In genomic region chr16:81889896-81890634, GRCh38 we compare ENCODE assay signal across 9 cellular contexts.
DNase-seq lines count a peak whose midpoint lies in the region; ATAC-seq and TF ChIP-seq lines count a peak whose summit lies in the region.
"Had no signal": no experiment of that assay in that cellular context is flagged by ENCODE, and none has a peak within 500 bp of the region (broad histone marks: within the 10 kb centered on the region; RNA-seq: fewer than 3 reads in every experiment).

No MANE protein-coding gene starts in this region.

- peak; percentile 51 to 64 (median 56) for ATAC-seq in psoas muscle
- no peak for ATAC-seq in GM19452 (IDR thresholded peaks at IDR 0.05; ENCODE audit: unreplicated experiment)

- H3K4me1 Mint-ChIP-seq in activated naive CD4-positive, alpha-beta T cell treated with anti-CD3 and anti-CD28 coated beads, Interleukin-2, amount 10 ng/mL, durations not matched to agents 7 days and 5 days: no peaks in the 10 kb centered on the region

- H3K27ac Mint-ChIP-seq in activated naive CD4-positive, alpha-beta T cell treated with anti-CD3 and anti-CD28 coated beads, Interleukin-2, amount 10 ng/mL, durations not matched to agents 7 days and 5 days: no peak overlapping the region

- H3K4me3 Mint-ChIP-seq in activated naive CD4-positive, alpha-beta T cell treated with anti-CD3 and anti-CD28 coated beads, Interleukin-2, amount 10 ng/mL, durations not matched to agents 7 days and 5 days: no peak overlapping the region

- H3K27ac ChIP-seq in SJSA1 (no peak overlapping the region), cardiac muscle cell (no peak overlapping the region), psoas muscle (no peak overlapping the region)
- H3K27ac ChIP-seq: BLaER1 had no signal

- H3K36me3 ChIP-seq in SJSA1: no peaks in the 10 kb centered on the region
- H3K36me3 ChIP-seq in cardiac muscle cell: no peaks in the 10 kb centered on the region
- no peaks in the 10 kb centered on the region for H3K36me3 ChIP-seq in psoas muscle (ENCODE audit: insufficient read depth in 1 of 2, low read depth in 1 of 2)

- H3K27me3 Mint-ChIP-seq in activated naive CD4-positive, alpha-beta T cell treated with anti-CD3 and anti-CD28 coated beads, Interleukin-2, amount 10 ng/mL, durations not matched to agents 7 days and 5 days: no peaks in the 10 kb centered on the region

- peak; percentile 95 for TF ChIP-seq CTCF in cardiac muscle cell (IDR thresholded peaks at IDR 0.05; ENCODE audit: low read depth, low read length)
- TF ChIP-seq CTCF in psoas muscle (IDR thresholded peaks at IDR 0.05): peak; percentile 64

- H3K27me3 ChIP-seq in SJSA1 (replicated peaks) (no peaks in the 10 kb centered on the region), cardiac muscle cell (no peaks in the 10 kb centered on the region), psoas muscle (ENCODE audit: insufficient read depth in 3 of 3, low read length in 2 of 3) (no peaks in the 10 kb centered on the region)
- H3K27me3 ChIP-seq: BLaER1 had no signal

- H3K4me3 ChIP-seq in SJSA1 (no peak overlapping the region), cardiac muscle cell (no peak overlapping the region), psoas muscle (no peak overlapping the region)
- H3K4me3 ChIP-seq: BLaER1 had no signal

- no peaks in the 10 kb centered on the region for H3K9me3 Mint-ChIP-seq in activated naive CD4-positive, alpha-beta T cell treated with anti-CD3 and anti-CD28 coated beads, Interleukin-2, amount 10 ng/mL, durations not matched to agents 7 days and 5 days

- H3K9me3 ChIP-seq in SJSA1 (replicated peaks): no peaks in the 10 kb centered on the region
- H3K9me3 ChIP-seq in cardiac muscle cell (ENCODE audit: low read depth): no peaks in the 10 kb centered on the region
- no peaks in the 10 kb centered on the region for H3K9me3 ChIP-seq in psoas muscle
- H3K9me3 ChIP-seq: BLaER1 had no signal

- H3K4me1 ChIP-seq in SJSA1 (replicated peaks): no peaks in the 10 kb centered on the region
- no peaks in the 10 kb centered on the region for H3K4me1 ChIP-seq in cardiac muscle cell (ENCODE audit: low read depth)
- no peaks in the 10 kb centered on the region for H3K4me1 ChIP-seq in psoas muscle
- H3K4me1 ChIP-seq: BLaER1 had no signal

- DNase-seq in NCI-H1105 treated with DMSO at 0.1 percent for 48 hours (lab: John Stamatoyannopoulos, UW): peak; percentile 40
- DNase-seq in NCI-H1105 (lab: John Stamatoyannopoulos, UW): no peak
- peak; percentile 70 for DNase-seq in HuH-7.5 (ENCODE audit: low spot score)
- DNase-seq in SJSA1 (ENCODE audit: low read depth in 1 of 2, low spot score in 2 of 2): peak; percentile 52 to 59
- peak; percentile 71 for DNase-seq in activated naive CD4-positive, alpha-beta T cell treated with anti-CD3 and anti-CD28 coated beads, Interleukin-2, amount 10 ng/mL, durations not matched to agents 7 days and 5 days
- peak; percentile 74 to 75 for DNase-seq in cardiac muscle cell (ENCODE audit: low read depth in 1 of 2, low spot score in 1 of 2)
- DNase-seq in psoas muscle: no peak

- intact Hi-C loops in psoas muscle (cut with DNase I): loop anchor here (2.0 kb wide), 2 partner anchors 339 to 341 kb away; no protein-coding TSS in a partner anchor

- no peaks in the 10 kb centered on the region for H3K36me3 Mint-ChIP-seq in activated naive CD4-positive, alpha-beta T cell treated with anti-CD3 and anti-CD28 coated beads, Interleukin-2, amount 10 ng/mL, durations not matched to agents 7 days and 5 days

- 76 to 81% (median 77%) methylated on average over 11 of the region's 11 CpGs for WGBS in psoas muscle, 3 donors

- CTCF ChIA-PET in activated naive CD4-positive, alpha-beta T cell treated with anti-CD3 and anti-CD28 coated beads, Interleukin-2, amount 10 ng/mL, durations not matched to agents 7 days and 5 days (lab: Charles Lee): interaction anchor here (0.6 to 6.3 kb wide), 10 partner anchors 10 to 901 kb away, joined by 3 to 29 read pairs (median 4); no protein-coding TSS in a partner anchor

Comparison
In these comparisons a context has a peak if more than half of its experiments do, and no peak if none do; other contexts are left out.
1. DNase-seq: peak in NCI-H1105 treated with DMSO at 0.1 percent for 48 hours (single experiment), HuH-7.5 (single experiment), SJSA1 (2 of 2), activated naive CD4-positive, alpha-beta T cell treated with anti-CD3 and anti-CD28 coated beads, Interleukin-2, amount 10 ng/mL, durations not matched to agents 7 days and 5 days (single experiment) and cardiac muscle cell (2 of 2); none in NCI-H1105 (single experiment) and psoas muscle (0 of 2).